In genomic region chr13:41061075-41061913, GRCh38 we compare ENCODE assay signal across 8 cellular contexts. TPM values are rescaled to one million over a fixed set of nuclear protein-coding genes. Genes with fewer than 3 reads are reported as not detected.
DNase-seq lines count a peak whose midpoint lies in the region; ATAC-seq and TF ChIP-seq lines count a peak whose summit lies in the region.

WBP4 (plus strand) TSS chr13:41061509; CDS start chr13:41061674, 165 bp downstream.

- H3K9me3 ChIP-seq in PC-9 (ENCODE audit: insufficient read depth, low read depth), result no peaks in the 10 kb centered on the region
- H3K9me3 ChIP-seq in muscle layer of duodenum (ENCODE audit: control insufficient read depth in 1 of 2, low read length in 2 of 2), result no peaks in the 10 kb centered on the region

- peak within 1 kb of the TSS; percentile 100 for H3K4me3 Mint-ChIP-seq in activated T-cell treated with anti-CD3 and anti-CD28 coated beads, Interleukin-2, amount 50 U/mL, for 24 hours

- no peaks in the 10 kb centered on the region for H3K9me3 Mint-ChIP-seq in activated T-cell treated with anti-CD3 and anti-CD28 coated beads, Interleukin-2, amount 50 U/mL, for 24 hours

- H3K4me2 ChIP-seq in PC-9, result peak within 1 kb of the TSS; percentile 93

- H3K27me3 Mint-ChIP-seq in activated T-cell treated with anti-CD3 and anti-CD28 coated beads, Interleukin-2, amount 50 U/mL, for 24 hours, result no peaks in the 10 kb centered on the region

- peak; percentile 70 for ATAC-seq in GM21576 (IDR thresholded peaks at IDR 0.05; ENCODE audit: unreplicated experiment)
- ATAC-seq in esophagus mucosa, result peak; percentile 92

- H3K4me1 ChIP-seq in PC-9 (replicated peaks; ENCODE audit: insufficient read depth) (peaks cover 43% of the 10 kb centered on the region), muscle layer of duodenum (ENCODE audit: control insufficient read depth in 1 of 2, insufficient read depth in 2 of 2, low read length in 2 of 2) (peaks cover 34 to 66% of the 10 kb centered on the region in 2 donors)

- peaks cover 60% of the 10 kb centered on the region for H3K4me1 Mint-ChIP-seq in activated T-cell treated with anti-CD3 and anti-CD28 coated beads, Interleukin-2, amount 50 U/mL, for 24 hours (ENCODE audit: low read depth)

- POLR2A ChIA-PET in PC-9 (lab: Charles Lee; ENCODE audit: unreplicated experiment), result interaction anchor here (0.7 kb wide), 2 partner anchors 69 to 260 kb away, joined by 3 to 4 read pairs; no protein-coding TSS in a partner anchor

- peak; percentile 75 for DNase-seq in DMS53 treated with DMSO at 0.1 percent for 48 hours (lab: John Stamatoyannopoulos, UW; ENCODE audit: unreplicated experiment)
- peak; percentile 84 to 92 for DNase-seq in PC-9
- DNase-seq in activated T-cell treated with anti-CD3 and anti-CD28 coated beads, Interleukin-2, amount 50 U/mL, for 24 hours, result peak; percentile 96
- DNase-seq in stimulated activated CD8-positive, alpha-beta memory T cell treated with anti-CD3 and anti-CD28 coated beads, Interleukin-7, amount 100 ng/mL, for 24 hours (ENCODE audit: low read depth), result peak; percentile 81

- H2AFZ ChIP-seq in PC-9, result peak within 1 kb of the TSS; percentile 91

- H3K36me3 ChIP-seq in PC-9 (ENCODE audit: low read depth) (peaks cover 9% of the 10 kb centered on the region; the same call in 1 of the 2 replicates), muscle layer of duodenum (ENCODE audit: control insufficient read depth in 1 of 2, insufficient read depth in 2 of 2, low read length in 2 of 2) (peaks cover under 1 to 36% of the 10 kb centered on the region in 2 donors)

- H3K79me2 ChIP-seq in PC-9 (ENCODE audit: low read depth), result peaks cover 65% of the 10 kb centered on the region

- H3K27me3 ChIP-seq in PC-9 (ENCODE audit: insufficient read depth, low read depth) (no peaks in the 10 kb centered on the region), muscle layer of duodenum (ENCODE audit: low read depth, low read length) (no peaks in the 10 kb centered on the region)

- H3K36me3 Mint-ChIP-seq in activated T-cell treated with anti-CD3 and anti-CD28 coated beads, Interleukin-2, amount 50 U/mL, for 24 hours (ENCODE audit: low read depth), result peaks cover 64% of the 10 kb centered on the region

- CTCF ChIA-PET in PC-9 (lab: Charles Lee), result no interaction called here

- peak; percentile 55 for TF ChIP-seq EP300 in Ishikawa (IDR thresholded peaks at IDR 0.05; ENCODE audit: borderline replicate concordance)

- TF ChIP-seq CTCF in PC-9 (conservative IDR thresholded peaks at IDR 0.05), result no peak

- no TSS peak for BruUV-seq in PC-9 (replicated peaks; lab: Mats Ljungman, UMichigan)

- H3K27ac ChIP-seq in PC-9 (peak within 1 kb of the TSS; percentile 98), muscle layer of duodenum (ENCODE audit: low read length) (peak within 1 kb of the TSS; percentile 99)

- intact Hi-C loops in PC-9 (cut with micrococcal nuclease; ENCODE audit: unreplicated experiment), result loop anchor here (1.0 to 5.0 kb wide), 5 partner anchors 42 to 289 kb away; partner anchors contain the start of genes ELF1, KBTBD6, MRPS31 and SLC25A15

- no peaks in the 10 kb centered on the region for H3K9me2 ChIP-seq in PC-9 (ENCODE audit: insufficient read depth)

- H4K20me1 ChIP-seq in PC-9 (ENCODE audit: insufficient read depth), result no peaks in the 10 kb centered on the region

- H3K4me3 ChIP-seq in PC-9 (peak within 1 kb of the TSS; percentile 79), muscle layer of duodenum (ENCODE audit: low read depth in 1 of 2, low read length in 2 of 2) (peak within 1 kb of the TSS; percentile 71 to 88)

- peaks cover 15% of the 10 kb centered on the region; the same call in 1 of the 2 replicates for H3F3A ChIP-seq in PC-9 (ENCODE audit: insufficient read depth, low read depth)

- peak within 1 kb of the TSS; percentile 100 for H3K27ac Mint-ChIP-seq in activated T-cell treated with anti-CD3 and anti-CD28 coated beads, Interleukin-2, amount 50 U/mL, for 24 hours

- TF ChIP-seq RAD21 in Ishikawa (IDR thresholded peaks at IDR 0.05; ENCODE audit: low read depth), result no peak

TF ChIP-seq in Ishikawa, 13 proteins besides CTCF, POLR2A, EP300 and RAD21:
- no peak for TF ChIP-seq CEBPB (IDR thresholded peaks at IDR 0.05)
- TF ChIP-seq NFIC (IDR thresholded peaks at IDR 0.05), result peak; percentile 92
- peak; percentile 63 for TF ChIP-seq TAF1 (IDR thresholded peaks at IDR 0.05; ENCODE audit: low read depth)
- no peak for TF ChIP-seq CREB1 (IDR thresholded peaks at IDR 0.05; ENCODE audit: low read depth)
- peak; percentile 85; the same call in 1 of the 2 replicates for TF ChIP-seq ZBTB7A (IDR thresholded peaks at IDR 0.05; ENCODE audit: low read depth)
- TF ChIP-seq TEAD4 (IDR thresholded peaks at IDR 0.05), result peak; percentile 9
- peak; percentile 54 for TF ChIP-seq EGR1 (IDR thresholded peaks at IDR 0.05)
- TF ChIP-seq TCF12 (IDR thresholded peaks at IDR 0.05; ENCODE audit: low read depth), result 0 out of 2 replicates have a peak, but pooled peaks have one; percentile 9
- peak; percentile 37; the same call in 1 of the 2 replicates for TF ChIP-seq FOXM1 (IDR thresholded peaks at IDR 0.05; ENCODE audit: borderline replicate concordance, low read depth)
- no peak; the same call in 1 of the 2 replicates for TF ChIP-seq USF1 (IDR thresholded peaks at IDR 0.05)
- no peak for TF ChIP-seq REST (IDR thresholded peaks at IDR 0.05; ENCODE audit: low read depth)
- TF ChIP-seq MAX (IDR thresholded peaks at IDR 0.05), result peak; percentile 67
- no peak; the same call in 1 of the 2 replicates for TF ChIP-seq YY1 (IDR thresholded peaks at IDR 0.05; ENCODE audit: low read depth)
TF ChIP-seq in Ishikawa: peak in this region for 8.

RNA-seq across cellular contexts. Expression of gene WBP4, which starts in this region (rescaled TPM):
- total RNA-seq in PC-9 (2021) (4.2 and 6.3 TPM in 2 replicates), esophagus mucosa (5.3 TPM)

Comparison
In these comparisons a context has a peak if more than half of its experiments do, and no peak if none do; other contexts are left out.
1. Peak in every context shown above with its lines: DNase-seq, ATAC-seq, H3K4me3 ChIP-seq and H3K27ac ChIP-seq.